In the genomic region with DNA sequence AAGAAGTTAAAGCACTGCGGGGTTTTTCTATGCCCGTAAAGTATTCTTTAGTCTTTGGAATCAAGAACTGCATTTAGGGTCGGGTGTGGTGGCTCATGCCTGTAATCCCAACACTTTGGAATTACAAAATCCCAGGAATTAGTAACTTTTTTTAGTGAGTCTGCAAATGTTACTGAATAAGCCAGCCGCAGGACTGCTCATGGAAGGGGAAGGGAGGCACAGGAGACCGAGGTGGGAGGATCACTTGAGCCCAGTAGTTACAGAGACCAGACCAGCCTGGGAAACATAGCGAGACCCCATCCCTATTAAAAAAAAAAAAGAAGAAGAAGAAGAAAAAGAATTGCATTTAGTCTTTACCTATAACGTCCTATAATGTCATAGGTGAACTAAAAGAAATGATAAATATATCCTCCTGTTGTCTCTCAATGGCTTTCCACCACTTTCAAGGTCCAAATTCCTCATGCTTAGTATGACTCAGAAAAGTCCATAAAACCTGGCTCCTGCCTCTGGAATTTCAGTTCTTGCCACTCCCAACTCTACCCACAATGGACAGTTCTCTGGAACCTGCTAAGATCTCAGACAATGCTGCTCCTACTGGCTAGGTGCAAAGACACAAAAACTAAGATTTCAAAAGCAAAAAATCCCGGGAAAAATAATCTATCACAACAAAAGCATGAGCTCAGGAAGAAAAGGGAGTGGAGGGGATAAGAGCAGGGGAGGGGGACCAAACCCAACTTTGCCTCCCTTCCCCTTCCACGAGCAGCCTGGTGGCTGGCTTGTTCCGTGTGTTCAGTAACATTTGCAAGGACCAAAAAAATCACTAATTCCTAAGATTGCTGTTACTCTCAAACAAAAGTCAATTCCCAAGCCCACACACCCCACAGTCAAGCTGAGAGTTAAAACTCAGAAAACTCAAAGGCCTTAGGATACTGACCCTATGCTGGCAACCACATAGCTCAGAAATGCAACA, we compare ENCODE assay signal across 12 cellular contexts. TPM values are rescaled to one million over a fixed set of nuclear protein-coding genes. Genes with fewer than 3 reads are reported as not detected.
DNase-seq lines count a peak whose midpoint lies in the region; ATAC-seq and TF ChIP-seq lines count a peak whose summit lies in the region.
"Had no signal": no experiment of that assay in that cellular context is flagged by ENCODE, and none has a peak within 500 bp of the region (broad histone marks: within the 10 kb centered on the region; RNA-seq: fewer than 3 reads in every experiment).

No MANE protein-coding gene starts in this region.

- H3K4me3 ChIP-seq in HEK293 (ENCODE audit: low read depth, low read length) = no peak overlapping the region
- no peak overlapping the region for H3K4me3 ChIP-seq in spleen
- H3K4me3 ChIP-seq: ovary, thyroid gland had no signal

- WGBS in spleen, 5 donors = 66 to 85% (median 74%) methylated on average over 10 of the region's 10 CpGs

- H3K4me1 ChIP-seq in HEK293 (ENCODE audit: control insufficient read depth, insufficient read depth, low read length) = peaks cover 18% of the 10 kb centered on the region
- peaks cover 50 to 100% (median 92%) of the 10 kb centered on the region in 6 donors for H3K4me1 ChIP-seq in spleen

- no peaks in the 10 kb centered on the region for H3K27me3 ChIP-seq in spleen (replicated peaks in 1 of 7)
- H3K27me3 ChIP-seq: ovary, thyroid gland had no signal

- DNase-seq in SW480 (ENCODE audit: low spot score) (peak; percentile 99), iris pigment epithelial cell (ENCODE audit: low read depth) (peak; percentile 57), spleen (no peak), anterior cingulate cortex (lab: John Stamatoyannopoulos, UW) (no peak), DMS53 treated with DMSO at 0.1 percent for 48 hours (lab: John Stamatoyannopoulos, UW; ENCODE audit: unreplicated experiment) (no peak), cerebellum (ENCODE audit: low spot score) (no peak)
- DNase-seq: effector CD4-positive, alpha-beta T cell; ovary; thyroid gland had no signal

- H3K9me3 ChIP-seq in HEK293 (ENCODE audit: control insufficient read depth, insufficient read depth, low read depth, low read length) (no peaks in the 10 kb centered on the region), spleen (no peaks in the 10 kb centered on the region)
- H3K9me3 ChIP-seq: ovary, thyroid gland had no signal

- H3K27ac ChIP-seq in HEK293 (ENCODE audit: extremely low read depth, low read depth, low read length) (no peak overlapping the region), spleen (peak overlapping the region in 6 of 8 donors; percentile 35 to 89 (median 82))
- H3K27ac ChIP-seq: HL-60, ovary, thyroid gland had no signal

- CTCF ChIA-PET in HEK293 (lab: Yijun Ruan, JAX) = no interaction called here

- POLR2A ChIA-PET in HEK293 (lab: Yijun Ruan, JAX) = no interaction called here

- TF ChIP-seq POLR2A in spleen (IDR thresholded peaks at IDR 0.05) = no peak

- no peak for TF ChIP-seq CTCF in HEK293 (tag by site-specific recombination; IDR thresholded peaks at IDR 0.05)
- no peak for TF ChIP-seq CTCF in spleen (IDR thresholded peaks at IDR 0.05 in 8 of 11, conservative IDR thresholded peaks at IDR 0.05 in 3 of 11)

- H3K36me3 ChIP-seq in HEK293 (ENCODE audit: control insufficient read depth in 2 of 2, insufficient read depth in 1 of 2, low read length in 2 of 2) = no peaks in the 10 kb centered on the region
- H3K36me3 ChIP-seq in spleen = no peaks in the 10 kb centered on the region
- H3K36me3 ChIP-seq: ovary, thyroid gland had no signal

- intact Hi-C loops in spleen (cut with DNase I; ENCODE audit: low total_unique reads) = no loop called here

- ATAC-seq in HG02763 (IDR thresholded peaks at IDR 0.05; ENCODE audit: unreplicated experiment) = no peak

TF ChIP-seq in HEK293, 187 proteins besides CTCF, POLR2A, EP300 and RAD21 (continues in another document):
- TF ChIP-seq, protein P1, sequence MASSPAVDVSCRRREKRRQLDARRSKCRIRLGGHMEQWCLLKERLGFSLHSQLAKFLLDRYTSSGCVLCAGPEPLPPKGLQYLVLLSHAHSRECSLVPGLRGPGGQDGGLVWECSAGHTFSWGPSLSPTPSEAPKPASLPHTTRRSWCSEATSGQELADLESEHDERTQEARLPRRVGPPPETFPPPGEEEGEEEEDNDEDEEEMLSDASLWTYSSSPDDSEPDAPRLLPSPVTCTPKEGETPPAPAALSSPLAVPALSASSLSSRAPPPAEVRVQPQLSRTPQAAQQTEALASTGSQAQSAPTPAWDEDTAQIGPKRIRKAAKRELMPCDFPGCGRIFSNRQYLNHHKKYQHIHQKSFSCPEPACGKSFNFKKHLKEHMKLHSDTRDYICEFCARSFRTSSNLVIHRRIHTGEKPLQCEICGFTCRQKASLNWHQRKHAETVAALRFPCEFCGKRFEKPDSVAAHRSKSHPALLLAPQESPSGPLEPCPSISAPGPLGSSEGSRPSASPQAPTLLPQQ (tag by site-specific recombination; IDR thresholded peaks at IDR 0.05) = no peak
- TF ChIP-seq ZNF174 (tag by site-specific recombination; IDR thresholded peaks at IDR 0.05) (no peak), HOXD13 (CRISPR knock-in tag; IDR thresholded peaks at IDR 0.05; ENCODE audit: borderline replicate concordance) (no peak), ZNF391 (tag by site-specific recombination; IDR thresholded peaks at IDR 0.05; ENCODE audit: borderline replicate concordance, low read depth) (no peak), ZNF654 (tag by site-specific recombination; IDR thresholded peaks at IDR 0.05; ENCODE audit: low read depth) (no peak), ZNF274 (IDR thresholded peaks at IDR 0.05; ENCODE audit: low read length) (no peak), ZNF274 (tag by site-specific recombination; IDR thresholded peaks at IDR 0.05; ENCODE audit: borderline replicate concordance) (no peak), ZNF560 (tag by site-specific recombination; IDR thresholded peaks at IDR 0.05; ENCODE audit: borderline replicate concordance) (no peak), ZNF184 (tag by site-specific recombination; IDR thresholded peaks at IDR 0.05) (no peak), WT1 (tag by site-specific recombination; IDR thresholded peaks at IDR 0.05) (peak; percentile 50), ZNF548 (tag by site-specific recombination; IDR thresholded peaks at IDR 0.05) (no peak), ZNF341 (tag by site-specific recombination; IDR thresholded peaks at IDR 0.05; ENCODE audit: low read depth) (no peak), ZNF624 (tag by site-specific recombination; IDR thresholded peaks at IDR 0.05) (no peak)
- TF ChIP-seq, protein P2, sequence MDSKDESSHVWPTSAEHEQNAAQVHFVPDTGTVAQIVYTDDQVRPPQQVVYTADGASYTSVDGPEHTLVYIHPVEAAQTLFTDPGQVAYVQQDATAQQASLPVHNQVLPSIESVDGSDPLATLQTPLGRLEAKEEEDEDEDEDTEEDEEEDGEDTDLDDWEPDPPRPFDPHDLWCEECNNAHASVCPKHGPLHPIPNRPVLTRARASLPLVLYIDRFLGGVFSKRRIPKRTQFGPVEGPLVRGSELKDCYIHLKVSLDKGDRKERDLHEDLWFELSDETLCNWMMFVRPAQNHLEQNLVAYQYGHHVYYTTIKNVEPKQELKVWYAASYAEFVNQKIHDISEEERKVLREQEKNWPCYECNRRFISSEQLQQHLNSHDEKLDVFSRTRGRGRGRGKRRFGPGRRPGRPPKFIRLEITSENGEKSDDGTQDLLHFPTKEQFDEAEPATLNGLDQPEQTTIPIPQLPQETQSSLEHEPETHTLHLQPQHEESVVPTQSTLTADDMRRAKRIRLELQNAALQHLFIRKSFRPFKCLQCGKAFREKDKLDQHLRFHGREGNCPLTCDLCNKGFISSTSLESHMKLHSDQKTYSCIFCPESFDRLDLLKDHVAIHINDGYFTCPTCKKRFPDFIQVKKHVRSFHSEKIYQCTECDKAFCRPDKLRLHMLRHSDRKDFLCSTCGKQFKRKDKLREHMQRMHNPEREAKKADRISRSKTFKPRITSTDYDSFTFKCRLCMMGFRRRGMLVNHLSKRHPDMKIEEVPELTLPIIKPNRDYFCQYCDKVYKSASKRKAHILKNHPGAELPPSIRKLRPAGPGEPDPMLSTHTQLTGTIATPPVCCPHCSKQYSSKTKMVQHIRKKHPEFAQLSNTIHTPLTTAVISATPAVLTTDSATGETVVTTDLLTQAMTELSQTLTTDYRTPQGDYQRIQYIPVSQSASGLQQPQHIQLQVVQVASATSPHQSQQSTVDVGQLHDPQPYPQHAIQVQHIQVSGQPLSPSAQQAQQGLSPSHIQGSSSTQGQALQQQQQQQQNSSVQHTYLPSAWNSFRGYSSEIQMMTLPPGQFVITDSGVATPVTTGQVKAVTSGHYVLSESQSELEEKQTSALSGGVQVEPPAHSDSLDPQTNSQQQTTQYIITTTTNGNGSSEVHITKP (tag by site-specific recombination; IDR thresholded peaks at IDR 0.05) = peak; percentile 37; the same call in 1 of the 2 replicates
- TF ChIP-seq, protein P3, sequence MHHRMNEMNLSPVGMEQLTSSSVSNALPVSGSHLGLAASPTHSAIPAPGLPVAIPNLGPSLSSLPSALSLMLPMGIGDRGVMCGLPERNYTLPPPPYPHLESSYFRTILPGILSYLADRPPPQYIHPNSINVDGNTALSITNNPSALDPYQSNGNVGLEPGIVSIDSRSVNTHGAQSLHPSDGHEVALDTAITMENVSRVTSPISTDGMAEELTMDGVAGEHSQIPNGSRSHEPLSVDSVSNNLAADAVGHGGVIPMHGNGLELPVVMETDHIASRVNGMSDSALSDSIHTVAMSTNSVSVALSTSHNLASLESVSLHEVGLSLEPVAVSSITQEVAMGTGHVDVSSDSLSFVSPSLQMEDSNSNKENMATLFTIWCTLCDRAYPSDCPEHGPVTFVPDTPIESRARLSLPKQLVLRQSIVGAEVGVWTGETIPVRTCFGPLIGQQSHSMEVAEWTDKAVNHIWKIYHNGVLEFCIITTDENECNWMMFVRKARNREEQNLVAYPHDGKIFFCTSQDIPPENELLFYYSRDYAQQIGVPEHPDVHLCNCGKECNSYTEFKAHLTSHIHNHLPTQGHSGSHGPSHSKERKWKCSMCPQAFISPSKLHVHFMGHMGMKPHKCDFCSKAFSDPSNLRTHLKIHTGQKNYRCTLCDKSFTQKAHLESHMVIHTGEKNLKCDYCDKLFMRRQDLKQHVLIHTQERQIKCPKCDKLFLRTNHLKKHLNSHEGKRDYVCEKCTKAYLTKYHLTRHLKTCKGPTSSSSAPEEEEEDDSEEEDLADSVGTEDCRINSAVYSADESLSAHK (tag by site-specific recombination; IDR thresholded peaks at IDR 0.05) = no peak

RNA-seq across cellular contexts. Expression of a gene that starts 39.0 kb away (rescaled TPM):
- total RNA-seq in spleen = 10 to 100 TPM; 41.1 to 79.0 (median 63.4) TPM
- 10 to 100 TPM in 1 of 3 donors, 1 to 10 TPM in 2; 3.9 to 15.7 (median 4.3) TPM for polyA plus RNA-seq in spleen
- total RNA-seq in cerebellum = 38.2 TPM

Comparison
In these comparisons a context has a peak if more than half of its experiments do, and no peak if none do; other contexts are left out.
1. DNase-seq: peak in SW480 (single experiment) and iris pigment epithelial cell (single experiment); none in spleen (single experiment), anterior cingulate cortex (0 of 58), DMS53 treated with DMSO at 0.1 percent for 48 hours (single experiment) and cerebellum (single experiment).